In genomic region chr10:62619409-62619730, GRCh38 we compare ENCODE assay signal across 19 cellular contexts.
DNase-seq lines count a peak whose midpoint lies in the region; ATAC-seq, FAIRE-seq and TF ChIP-seq lines count a peak whose summit lies in the region.
"Had no signal": no experiment of that assay in that cellular context is flagged by ENCODE, and none has a peak within 500 bp of the region (broad histone marks: within the 10 kb centered on the region; RNA-seq: fewer than 3 reads in every experiment).

No MANE protein-coding gene starts in this region.

- ATAC-seq in HG02759 (IDR thresholded peaks at IDR 0.05; ENCODE audit: unreplicated experiment) (peak; percentile 13), GM18870 (IDR thresholded peaks at IDR 0.05; ENCODE audit: unreplicated experiment) (no peak), HG03280 (IDR thresholded peaks at IDR 0.05; ENCODE audit: unreplicated experiment) (no peak)
- no peak for ATAC-seq in CD4-positive, alpha-beta T cell (ENCODE audit: poor library complexity)

- H3K4me2 ChIP-seq in BLaER1 = peak overlapping the region; percentile 46

- FAIRE-seq in RCC 7860 (lab: Jason Lieb, UNC) = peak; percentile 4
- FAIRE-seq: islet of Langerhans had no signal

- H3K9me3 ChIP-seq in BLaER1 = no peaks in the 10 kb centered on the region
- H3K9me3 ChIP-seq in CD4-positive, alpha-beta T cell (ENCODE audit: control insufficient read depth, low read length) = no peaks in the 10 kb centered on the region
- H3K9me3 ChIP-seq: adrenal gland had no signal

- TF ChIP-seq CTCF in CD4-positive, alpha-beta T cell (IDR thresholded peaks at IDR 0.05) = no peak

- H3K36me3 ChIP-seq in BLaER1 = no peaks in the 10 kb centered on the region
- H3K36me3 ChIP-seq: adrenal gland had no signal

- H3K4me1 ChIP-seq in BLaER1 = peaks cover 52% of the 10 kb centered on the region

- no peak for DNase-seq in RCC 7860 (ENCODE audit: low spot score)
- peak; percentile 33 for DNase-seq in myocyte (ENCODE audit: low read depth)
- DNase-seq in NCI-H1417 treated with DMSO at 0.1 percent for 48 hours (lab: John Stamatoyannopoulos, UW) = no peak
- DNase-seq in CD4-positive, alpha-beta T cell = no peak
- DNase-seq: ACHN; activated B cell treated with CpG ODN at 0.5 μM for 24 hours; activated effector memory CD4-positive, alpha-beta T cell treated with Interleukin-2 at 50 U/mL for 16 hours; effector memory CD4-positive, alpha-beta T cell; NCI-H1105 treated with DMSO at 0.1 percent for 48 hours; NCI-H2171; NCI-H774; retina had no signal

- POLR2A ChIA-PET in CD4-positive, alpha-beta T cell (lab: Charles Lee) = no interaction called here

- CTCF ChIA-PET in CD4-positive, alpha-beta T cell (lab: Charles Lee) = interaction anchor here (1.1 to 1.8 kb wide), 2 partner anchors 9 to 18 kb away, joined by 3 to 8 read pairs; no protein-coding TSS in a partner anchor

- no peak overlapping the region for H3K4me3 Mint-ChIP-seq in CD4-positive, alpha-beta T cell
- H3K4me3 Mint-ChIP-seq: activated B cell treated with CpG ODN at 0.5 μM for 24 hours; T-helper 1 cell treated with Interleukin-12 subunit alpha and Interleukin-12 subunit beta and Interleukin-4 antibody, amounts not matched to agents 30 μg/mL and 1 μg/mL, for 36 hours had no signal

- H3K27me3 Mint-ChIP-seq in CD4-positive, alpha-beta T cell = no peaks in the 10 kb centered on the region
- H3K27me3 Mint-ChIP-seq: activated B cell treated with CpG ODN at 0.5 μM for 24 hours had no signal

- no peak overlapping the region for H3K27ac Mint-ChIP-seq in CD4-positive, alpha-beta T cell
- H3K27ac Mint-ChIP-seq: T-helper 1 cell treated with Interleukin-12 subunit alpha and Interleukin-12 subunit beta and Interleukin-4 antibody, amounts not matched to agents 30 μg/mL and 1 μg/mL, for 36 hours had no signal

- H3K4me3 ChIP-seq in BLaER1 = no peak overlapping the region
- H3K4me3 ChIP-seq: adrenal gland had no signal

- H3K36me3 Mint-ChIP-seq in CD4-positive, alpha-beta T cell (ENCODE audit: low read depth) = no peaks in the 10 kb centered on the region

- no peaks in the 10 kb centered on the region for H3K27me3 ChIP-seq in BLaER1
- H3K27me3 ChIP-seq in CD4-positive, alpha-beta T cell (ENCODE audit: control insufficient read depth, insufficient read depth, low read length) = no peaks in the 10 kb centered on the region
- H3K27me3 ChIP-seq: adrenal gland had no signal

- intact Hi-C loops in CD4-positive, alpha-beta T cell (cut with DNase I, micrococcal nuclease) = no loop called here

- no peak overlapping the region for H3K27ac ChIP-seq in BLaER1
- no peak overlapping the region for H3K27ac ChIP-seq in CD4-positive, alpha-beta T cell (ENCODE audit: low read depth, low read length)

- H3K4me1 Mint-ChIP-seq in CD4-positive, alpha-beta T cell (ENCODE audit: low read depth) = no peaks in the 10 kb centered on the region

- no peak overlapping the region for H3K9ac ChIP-seq in BLaER1

- H3K9me3 Mint-ChIP-seq in CD4-positive, alpha-beta T cell = no peaks in the 10 kb centered on the region
- H3K9me3 Mint-ChIP-seq: activated B cell treated with CpG ODN at 0.5 μM for 24 hours; T-helper 1 cell treated with Interleukin-12 subunit alpha and Interleukin-12 subunit beta and Interleukin-4 antibody, amounts not matched to agents 30 μg/mL and 1 μg/mL, for 36 hours had no signal

- no peaks in the 10 kb centered on the region for H4K20me1 ChIP-seq in BLaER1
